ENCODE assay signal across 1 cellular context in the genomic region with DNA sequence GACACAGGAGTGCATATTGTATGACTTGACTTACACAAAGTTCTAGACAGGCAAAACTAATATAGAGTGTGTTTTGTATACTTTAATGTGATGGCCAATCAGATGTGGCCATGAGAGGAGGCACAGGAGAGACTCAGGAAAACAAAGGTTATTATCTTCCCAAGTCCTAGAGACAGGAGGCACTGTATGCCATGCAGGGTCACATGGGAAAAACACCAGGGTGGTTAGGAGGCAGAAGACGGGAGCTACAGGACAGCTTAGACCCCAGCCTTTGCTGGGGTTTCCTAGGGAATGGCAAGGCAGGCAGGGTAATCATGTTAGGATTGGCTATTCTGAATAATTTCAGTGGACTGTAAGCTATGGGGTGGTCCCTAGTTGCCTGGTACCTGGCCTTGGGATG.
TF ChIP-seq lines count a peak whose summit lies in the region.

No MANE protein-coding gene starts in this region.

TF ChIP-seq in WTC11, 78 proteins besides CTCF, POLR2A, EP300 and RAD21 (continued from another document):
- TF ChIP-seq ZNF121 (CRISPR knock-in tag; IDR thresholded peaks at IDR 0.05) = no peak
- TF ChIP-seq SP1 (CRISPR knock-in tag; conservative IDR thresholded peaks at IDR 0.05) = no peak
